ENCODE assay signal across 18 cellular contexts in the genomic region with DNA sequence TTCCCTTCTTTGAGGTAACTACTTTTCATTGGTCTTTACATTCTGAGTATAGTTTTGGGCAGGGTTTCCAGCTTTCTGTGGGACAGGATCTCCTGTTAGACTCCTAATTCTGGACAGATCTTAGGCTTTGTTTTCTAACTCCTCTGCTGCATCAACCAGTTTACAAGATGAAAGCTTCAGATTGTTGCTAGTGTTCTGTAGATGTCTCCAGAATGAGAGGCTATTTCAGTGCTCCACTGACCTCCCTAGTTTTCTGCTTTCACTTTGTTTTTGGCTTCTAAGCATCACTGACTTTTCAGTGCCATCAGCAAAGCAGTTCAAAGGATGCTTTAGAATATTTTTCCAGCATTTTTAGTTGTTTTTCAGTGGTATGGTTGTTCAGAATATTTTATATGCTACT.
"Had no signal": no experiment of that assay in that cellular context is flagged by ENCODE, and none has a peak within 500 bp of the region (broad histone marks: within the 10 kb centered on the region; RNA-seq: fewer than 3 reads in every experiment).

No MANE protein-coding gene starts in this region.

- ATAC-seq: activated CD4-positive, alpha-beta T cell treated with anti-CD3 and anti-CD28 coated beads for 36 hours; activated CD8-positive, alpha-beta memory T cell treated with anti-CD3 and anti-CD28 coated beads, Interleukin-2, amount 10 ng/mL, durations not matched to agents 7 days and 5 days; left lung; psoas muscle; right cardiac atrium; stimulated activated effector memory CD8-positive, alpha-beta T cell treated with anti-CD3 and anti-CD28 coated beads, Interleukin-12 subunit alpha, Interleukin-12 subunit beta, amount 100 ng/mL, for 72 hours had no signal

- H3K4me1 Mint-ChIP-seq: activated CD4-positive, alpha-beta memory T cell treated with anti-CD3 and anti-CD28 coated beads, Interleukin-2, amount 10 ng/mL, durations not matched to agents 7 days and 5 days; activated CD4-positive, alpha-beta T cell treated with anti-CD3 and anti-CD28 coated beads for 36 hours; activated CD8-positive, alpha-beta memory T cell treated with anti-CD3 and anti-CD28 coated beads, Interleukin-2, amount 10 ng/mL, durations not matched to agents 7 days and 5 days; activated naive CD8-positive, alpha-beta T cell treated with anti-CD3 and anti-CD28 coated beads for 36 hours; stimulated activated effector memory CD8-positive, alpha-beta T cell treated with anti-CD3 and anti-CD28 coated beads, Interleukin-12 subunit alpha, Interleukin-12 subunit beta, amount 100 ng/mL, for 72 hours had no signal

- DNase-seq: activated CD4-positive, alpha-beta memory T cell treated with anti-CD3 and anti-CD28 coated beads, Interleukin-2, amount 10 ng/mL, durations not matched to agents 7 days and 5 days; activated CD4-positive, alpha-beta T cell treated with anti-CD3 and anti-CD28 coated beads for 36 hours; activated CD8-positive, alpha-beta memory T cell treated with anti-CD3 and anti-CD28 coated beads, Interleukin-2, amount 10 ng/mL, durations not matched to agents 7 days and 5 days; activated naive CD4-positive, alpha-beta T cell; activated naive CD8-positive, alpha-beta T cell treated with anti-CD3 and anti-CD28 coated beads for 36 hours; amniotic stem cell; head of caudate nucleus; left lung; ovary; psoas muscle; right cardiac atrium; small intestine; stimulated activated CD4-positive, alpha-beta T cell treated with anti-CD3 and anti-CD28 coated beads, Interleukin-15, amount 100 ng/mL, for 24 hours; stimulated activated CD4-positive, alpha-beta T cell treated with anti-CD3 and anti-CD28 coated beads, Interleukin-4, amount 100 ng/mL, for 24 hours; stomach; T1000; trophoblast cell had no signal

- H3K4me3 Mint-ChIP-seq: activated CD4-positive, alpha-beta memory T cell treated with anti-CD3 and anti-CD28 coated beads, Interleukin-2, amount 10 ng/mL, durations not matched to agents 7 days and 5 days; activated CD4-positive, alpha-beta T cell treated with anti-CD3 and anti-CD28 coated beads for 36 hours; activated CD8-positive, alpha-beta memory T cell treated with anti-CD3 and anti-CD28 coated beads, Interleukin-2, amount 10 ng/mL, durations not matched to agents 7 days and 5 days; activated naive CD8-positive, alpha-beta T cell treated with anti-CD3 and anti-CD28 coated beads for 36 hours; stimulated activated effector memory CD8-positive, alpha-beta T cell treated with anti-CD3 and anti-CD28 coated beads, Interleukin-12 subunit alpha, Interleukin-12 subunit beta, amount 100 ng/mL, for 72 hours had no signal

- H3K36me3 ChIP-seq: left lung, ovary, stomach had no signal

- H3K27me3 ChIP-seq: left lung, ovary had no signal

- H3K4me1 ChIP-seq: left lung, psoas muscle, stomach had no signal

- H3K9me3 Mint-ChIP-seq: activated CD4-positive, alpha-beta memory T cell treated with anti-CD3 and anti-CD28 coated beads, Interleukin-2, amount 10 ng/mL, durations not matched to agents 7 days and 5 days; stimulated activated effector memory CD8-positive, alpha-beta T cell treated with anti-CD3 and anti-CD28 coated beads, Interleukin-12 subunit alpha, Interleukin-12 subunit beta, amount 100 ng/mL, for 72 hours had no signal

- H3K27ac Mint-ChIP-seq: activated CD4-positive, alpha-beta memory T cell treated with anti-CD3 and anti-CD28 coated beads, Interleukin-2, amount 10 ng/mL, durations not matched to agents 7 days and 5 days; activated CD4-positive, alpha-beta T cell treated with anti-CD3 and anti-CD28 coated beads for 36 hours; activated CD8-positive, alpha-beta memory T cell treated with anti-CD3 and anti-CD28 coated beads, Interleukin-2, amount 10 ng/mL, durations not matched to agents 7 days and 5 days; activated naive CD8-positive, alpha-beta T cell treated with anti-CD3 and anti-CD28 coated beads for 36 hours; stimulated activated effector memory CD8-positive, alpha-beta T cell treated with anti-CD3 and anti-CD28 coated beads, Interleukin-12 subunit alpha, Interleukin-12 subunit beta, amount 100 ng/mL, for 72 hours had no signal

- H3K36me3 Mint-ChIP-seq: activated CD8-positive, alpha-beta memory T cell treated with anti-CD3 and anti-CD28 coated beads, Interleukin-2, amount 10 ng/mL, durations not matched to agents 7 days and 5 days; activated naive CD8-positive, alpha-beta T cell treated with anti-CD3 and anti-CD28 coated beads for 36 hours; stimulated activated effector memory CD8-positive, alpha-beta T cell treated with anti-CD3 and anti-CD28 coated beads, Interleukin-12 subunit alpha, Interleukin-12 subunit beta, amount 100 ng/mL, for 72 hours had no signal

- H3K9me3 ChIP-seq: left lung, ovary, psoas muscle had no signal

- H3K27ac ChIP-seq: left lung, ovary, psoas muscle, stomach had no signal

- H3K4me3 ChIP-seq: left lung, ovary, psoas muscle, stomach had no signal
